ENCODE assay signal across 19 cellular contexts in genomic region chr22:23283591-23284503, GRCh38.
DNase-seq lines count a peak whose midpoint lies in the region; ATAC-seq and TF ChIP-seq lines count a peak whose summit lies in the region.
"Had no signal": no experiment of that assay in that cellular context is flagged by ENCODE, and none has a peak within 500 bp of the region (broad histone marks: within the 10 kb centered on the region; RNA-seq: fewer than 3 reads in every experiment).

No MANE protein-coding gene starts in this region.

- intact Hi-C loops in Right ventricle myocardium inferior (cut with DNase I), result loop anchor here (5.0 kb wide), 1 partner anchor 327 kb away; no protein-coding TSS in a partner anchor
- intact Hi-C loops in left cardiac atrium (cut with DNase I), result loop anchor here in 1 of 2 donors (10.0 kb wide), 1 partner anchor 329 kb away; no protein-coding TSS in a partner anchor
- intact Hi-C loops in upper lobe of right lung (cut with DNase I), result loop anchor here (2.0 kb wide), 1 partner anchor 105 kb away; no protein-coding TSS in a partner anchor

- no peak overlapping the region for H2BK5ac ChIP-seq in neuronal stem cell (ENCODE audit: low read length)

- TF ChIP-seq CTCF in fibroblast of pulmonary artery (IDR thresholded peaks at IDR 0.05; ENCODE audit: low read length, missing control alignments) (no peak), upper lobe of right lung (IDR thresholded peaks at IDR 0.05) (no peak)

- H3K36me3 ChIP-seq in neuronal stem cell (replicated peaks in 1 of 2; ENCODE audit: control insufficient read depth in 2 of 2, insufficient read depth in 2 of 2, low read length in 2 of 2) (peaks cover 41 to 87% of the 10 kb centered on the region in 2 donors), upper lobe of right lung (peaks cover 34% of the 10 kb centered on the region)
- H3K36me3 ChIP-seq in effector memory CD4-positive, alpha-beta T cell (ENCODE audit: control insufficient read depth, insufficient read depth, low read length), result peaks cover 52% of the 10 kb centered on the region

- H2AK5ac ChIP-seq in neuronal stem cell (ENCODE audit: low read depth, low read length), result no peak overlapping the region

- ATAC-seq in Right ventricle myocardium inferior, result peak; percentile 61
- ATAC-seq in left cardiac atrium, result no peak
- no peak for ATAC-seq in upper lobe of right lung
- ATAC-seq in HG03432 (IDR thresholded peaks at IDR 0.05; ENCODE audit: unreplicated experiment), result no peak
- ATAC-seq: activated naive CD8-positive, alpha-beta T cell treated with anti-CD3 and anti-CD28 coated beads, Interleukin-2, amount 50 U/mL, for 24 hours had no signal

- H3K4me1 ChIP-seq in neuronal stem cell (ENCODE audit: control insufficient read depth in 2 of 2, insufficient read depth in 1 of 2, low read depth in 1 of 2, low read length in 2 of 2) (peaks cover 3 to 5% of the 10 kb centered on the region in 2 donors), upper lobe of right lung (peaks cover 22% of the 10 kb centered on the region)
- H3K4me1 ChIP-seq in effector memory CD4-positive, alpha-beta T cell (ENCODE audit: control insufficient read depth, insufficient read depth, low read length, poor library complexity, severe bottlenecking), result peaks cover 6% of the 10 kb centered on the region
- H3K4me1 ChIP-seq: SJCRH30 had no signal

- no peak overlapping the region for H4K8ac ChIP-seq in neuronal stem cell (ENCODE audit: low read depth, low read length)

- H3K27me3 ChIP-seq in neuronal stem cell (ENCODE audit: control insufficient read depth in 3 of 3, insufficient read depth in 3 of 3, low read depth in 1 of 3, low read length in 3 of 3), result no peaks in the 10 kb centered on the region
- H3K27me3 ChIP-seq in upper lobe of right lung, result no peaks in the 10 kb centered on the region
- H3K27me3 ChIP-seq in effector memory CD4-positive, alpha-beta T cell (replicated peaks; ENCODE audit: control insufficient read depth, insufficient read depth, low read length, poor library complexity, severe bottlenecking), result no peaks in the 10 kb centered on the region
- H3K27me3 ChIP-seq: heart right ventricle, neutrophil, SJCRH30 had no signal

- no CpG with 5 or more reads among the region's 22 CpGs for WGBS in neuronal stem cell (ENCODE audit: extremely low coverage in 2 of 2, insufficient read length in 2 of 2, insufficient replicate concordance in 1 of 2), 2 donors

- H3K27ac ChIP-seq in neuronal stem cell (replicated peaks; ENCODE audit: low read length) (no peak overlapping the region), upper lobe of right lung (peak overlapping the region; percentile 76)
- H3K27ac ChIP-seq in effector memory CD4-positive, alpha-beta T cell (ENCODE audit: insufficient read depth, low read length, poor library complexity, severe bottlenecking), result no peak overlapping the region
- H3K27ac ChIP-seq: neutrophil, SJCRH30 had no signal

- no peak overlapping the region for H2BK12ac ChIP-seq in neuronal stem cell (ENCODE audit: low read length)

- H3K23ac ChIP-seq in neuronal stem cell (ENCODE audit: low read depth, low read length, poor library complexity), result peak overlapping the region; percentile 61

- H3K79me1 ChIP-seq in neuronal stem cell (ENCODE audit: low read depth, low read length), result peaks cover 6% of the 10 kb centered on the region

- peak overlapping the region; percentile 25 for H3K9ac ChIP-seq in neuronal stem cell (ENCODE audit: low read depth, low read length, poor library complexity)

- no peak overlapping the region for H2AFZ ChIP-seq in neuronal stem cell (ENCODE audit: low read length)

- no peak overlapping the region for H2BK15ac ChIP-seq in neuronal stem cell (ENCODE audit: low read length)

- H3K4me2 ChIP-seq in neuronal stem cell (ENCODE audit: insufficient read depth, low read length, poor library complexity, severe bottlenecking), result no peak overlapping the region

- DNase-seq in Right ventricle myocardium inferior (ENCODE audit: missing footprints), result no peak
- DNase-seq in left cardiac atrium, result no peak
- peak; percentile 29 for DNase-seq in fibroblast of pulmonary artery (ENCODE audit: low read depth)
- DNase-seq in neuronal stem cell (ENCODE audit: low spot score), result no peak
- DNase-seq in upper lobe of right lung, result no peak
- DNase-seq in NCI-H1436 treated with DMSO at 0.1 percent for 48 hours (lab: John Stamatoyannopoulos, UW), result no peak
- DNase-seq in effector memory CD4-positive, alpha-beta T cell, result no peak
- DNase-seq: 8988T; activated B cell treated with CpG ODN at 0.5 μM for 24 hours; activated CD8-positive, alpha-beta memory T cell treated with anti-CD3 and anti-CD28 coated beads for 24 hours; activated naive CD8-positive, alpha-beta T cell treated with anti-CD3 and anti-CD28 coated beads, Interleukin-2, amount 50 U/mL, for 24 hours; effector CD8-positive, alpha-beta T cell; heart right ventricle; NCI-H2081; NCI-H524 treated with DMSO at 0.1 percent for 48 hours; SJCRH30; stimulated activated CD4-positive, alpha-beta T cell treated with anti-CD3 and anti-CD28 coated beads, Interleukin-2, amount 100 ng/mL, for 24 hours had no signal

- H3K4me3 ChIP-seq in fibroblast of pulmonary artery (replicated peaks; ENCODE audit: low read depth, low read length) (no peak overlapping the region), neuronal stem cell (ENCODE audit: low read length in 2 of 2) (no peak overlapping the region), upper lobe of right lung (no peak overlapping the region)
- H3K4me3 ChIP-seq in effector memory CD4-positive, alpha-beta T cell (ENCODE audit: insufficient read depth, low read depth, low read length, poor library complexity, severe bottlenecking), result no peak overlapping the region
- H3K4me3 ChIP-seq: heart right ventricle, SJCRH30 had no signal

- no peak overlapping the region for H3K14ac ChIP-seq in neuronal stem cell (ENCODE audit: low read length)

- H4K91ac ChIP-seq in neuronal stem cell (ENCODE audit: low read depth, low read length, poor library complexity), result peak overlapping the region; percentile 26

- no peak overlapping the region for H3K4ac ChIP-seq in neuronal stem cell (ENCODE audit: low read length)

- peaks cover 0 to 1% of the 10 kb centered on the region in 2 donors for H3K9me3 ChIP-seq in neuronal stem cell (replicated peaks in 1 of 2; ENCODE audit: control insufficient read depth in 2 of 2, insufficient read depth in 1 of 2, low read depth in 1 of 2, low read length in 2 of 2)
- no peaks in the 10 kb centered on the region for H3K9me3 ChIP-seq in upper lobe of right lung
- H3K9me3 ChIP-seq in effector memory CD4-positive, alpha-beta T cell (ENCODE audit: control insufficient read depth, low read length), result no peaks in the 10 kb centered on the region
- H3K9me3 ChIP-seq: heart right ventricle, neutrophil, SJCRH30 had no signal

- H3K18ac ChIP-seq in neuronal stem cell (ENCODE audit: low read length), result peak overlapping the region; percentile 36

- no peak overlapping the region for H2BK120ac ChIP-seq in neuronal stem cell (ENCODE audit: low read depth, low read length)
